In genomic region chr19:46494115-46494935, GRCh38 we compare ENCODE assay signal across 12 cellular contexts. TPM values are rescaled to one million over a fixed set of nuclear protein-coding genes. Genes with fewer than 3 reads are reported as not detected.
DNase-seq lines count a peak whose midpoint lies in the region; ATAC-seq and TF ChIP-seq lines count a peak whose summit lies in the region.
"Had no signal": no experiment of that assay in that cellular context is flagged by ENCODE, and none has a peak within 500 bp of the region (broad histone marks: within the 10 kb centered on the region; RNA-seq: fewer than 3 reads in every experiment).

No MANE protein-coding gene starts in this region.

- H3K9me3 Mint-ChIP-seq in CD4-positive, alpha-beta memory T cell = no peaks in the 10 kb centered on the region
- no peaks in the 10 kb centered on the region for H3K9me3 Mint-ChIP-seq in endodermal cell

- POLR2A ChIA-PET in CD4-positive, alpha-beta memory T cell (lab: Charles Lee; ENCODE audit: partially characterized antibody) = no interaction called here

- 95 to 96% methylated on average over 68 to 69 of the region's 69 CpGs for WGBS in endodermal cell (ENCODE audit: insufficient coverage in 1 of 2, insufficient read length in 1 of 2), 2 experiments
- WGBS in psoas muscle, 3 donors = 71 to 76% (median 75%) methylated on average over 66 to 69 of the region's 69 CpGs
- WGBS in body of pancreas, 2 donors = 72 to 86% methylated on average over 50 to 67 of the region's 69 CpGs
- WGBS in lower leg skin, 2 donors = 72 to 82% methylated on average over 69 of the region's 69 CpGs

- no peaks in the 10 kb centered on the region for H3K9me3 ChIP-seq in CD4-positive, alpha-beta memory T cell (ENCODE audit: control insufficient read depth in 1 of 2, low read length in 2 of 2)
- H3K9me3 ChIP-seq in NT2/D1 (ENCODE audit: insufficient read depth, low read length) (no peaks in the 10 kb centered on the region), endodermal cell (ENCODE audit: control insufficient read depth, low read length) (no peaks in the 10 kb centered on the region), psoas muscle (no peaks in the 10 kb centered on the region), body of pancreas (no peaks in the 10 kb centered on the region)

- no peaks in the 10 kb centered on the region for H3K36me3 Mint-ChIP-seq in CD4-positive, alpha-beta memory T cell
- peaks cover 7% of the 10 kb centered on the region for H3K36me3 Mint-ChIP-seq in endodermal cell (ENCODE audit: low read depth)

- peak overlapping the region in 3 of 7 donors; percentile 17 to 82 (median 53) for H3K27ac Mint-ChIP-seq in CD4-positive, alpha-beta memory T cell
- H3K27ac Mint-ChIP-seq in endodermal cell = no peak overlapping the region

- H3K4me1 Mint-ChIP-seq in CD4-positive, alpha-beta memory T cell = peaks cover 7 to 40% (median 18%) of the 10 kb centered on the region in 4 donors
- H3K4me1 Mint-ChIP-seq in endodermal cell = no peaks in the 10 kb centered on the region

- H3K36me3 ChIP-seq in CD4-positive, alpha-beta memory T cell (ENCODE audit: insufficient read depth, low read length) = no peaks in the 10 kb centered on the region
- H3K36me3 ChIP-seq in NT2/D1 (ENCODE audit: insufficient read depth, insufficient read length, low read length) (no peaks in the 10 kb centered on the region), endodermal cell (ENCODE audit: control insufficient read depth, insufficient read depth, low read length) (no peaks in the 10 kb centered on the region), psoas muscle (ENCODE audit: insufficient read depth in 1 of 2, low read depth in 1 of 2) (no peaks in the 10 kb centered on the region), body of pancreas (replicated peaks in 1 of 2; ENCODE audit: insufficient read depth in 1 of 2, low read depth in 2 of 2) (no peaks in the 10 kb centered on the region)

- TF ChIP-seq CTCF in endodermal cell (conservative IDR thresholded peaks at IDR 0.05) (no peak), psoas muscle (IDR thresholded peaks at IDR 0.05) (no peak), body of pancreas (IDR thresholded peaks at IDR 0.05) (no peak), lower leg skin (IDR thresholded peaks at IDR 0.05) (no peak)

- no peak for DNase-seq in CD4-positive, alpha-beta memory T cell
- DNase-seq in NT2/D1 (ENCODE audit: low read depth, low spot score) (no peak), endodermal cell (no peak), psoas muscle (peak in 1 of 2 donors; percentile 21), SW480 (ENCODE audit: low spot score) (no peak), globus pallidus (ENCODE audit: low spot score) (no peak), body of pancreas (no peak), lower leg skin (ENCODE audit: low spot score in 2 of 2) (no peak)
- DNase-seq: COR-L47, IMR-90, NCI-H2081, small intestine had no signal

- ATAC-seq in psoas muscle (no peak), body of pancreas (no peak)

- CTCF ChIA-PET in CD4-positive, alpha-beta memory T cell (lab: Charles Lee; ENCODE audit: partially characterized antibody) = no interaction called here

- intact Hi-C loops in CD4-positive, alpha-beta memory T cell (cut with micrococcal nuclease) = no loop called here
- intact Hi-C loops in psoas muscle (cut with DNase I) = no loop called here
- intact Hi-C loops in body of pancreas (cut with DNase I) = loop anchor here (10.0 kb wide), 1 partner anchor 210 kb away; no protein-coding TSS in a partner anchor
- intact Hi-C loops in lower leg skin (cut with DNase I; ENCODE audit: low total_unique reads) = no loop called here

- H3K9ac ChIP-seq in NT2/D1 (ENCODE audit: insufficient read length, low read depth) (peak overlapping the region; percentile 32), endodermal cell (ENCODE audit: extremely low read depth, low read length, poor library complexity, severe bottlenecking) (no peak overlapping the region)

- H3K27me3 Mint-ChIP-seq in CD4-positive, alpha-beta memory T cell = peaks cover 29 to 35% of the 10 kb centered on the region in 2 donors
- H3K27me3 Mint-ChIP-seq in endodermal cell (ENCODE audit: insufficient read depth) = peaks cover 53% of the 10 kb centered on the region

- H3K27ac ChIP-seq in CD4-positive, alpha-beta memory T cell (ENCODE audit: low read depth, low read length) = no peak overlapping the region
- H3K27ac ChIP-seq in endodermal cell (ENCODE audit: low read depth, low read length) = no peak overlapping the region
- H3K27ac ChIP-seq in psoas muscle = no peak overlapping the region
- no peak overlapping the region for H3K27ac ChIP-seq in body of pancreas

- H3K4me3 ChIP-seq in CD4-positive, alpha-beta memory T cell (ENCODE audit: low read length in 2 of 2) = no peak overlapping the region
- H3K4me3 ChIP-seq in NT2/D1 (ENCODE audit: insufficient read length, low read depth) (no peak overlapping the region), endodermal cell (ENCODE audit: low read length) (no peak overlapping the region), psoas muscle (peak overlapping the region; percentile 62), body of pancreas (no peak overlapping the region), lower leg skin (ENCODE audit: low read depth, poor library complexity, severe bottlenecking) (no peak overlapping the region)

- peaks cover 27% of the 10 kb centered on the region for H3K4me1 ChIP-seq in CD4-positive, alpha-beta memory T cell (ENCODE audit: insufficient read depth, low read length)
- H3K4me1 ChIP-seq in NT2/D1 (ENCODE audit: insufficient read depth, insufficient read length) = peaks cover 16% of the 10 kb centered on the region
- H3K4me1 ChIP-seq in endodermal cell (ENCODE audit: control insufficient read depth, insufficient read depth, low read length) = no peaks in the 10 kb centered on the region
- H3K4me1 ChIP-seq in psoas muscle = no peaks in the 10 kb centered on the region
- H3K4me1 ChIP-seq in body of pancreas = peaks cover 21% of the 10 kb centered on the region

- TF ChIP-seq POLR2A in body of pancreas (IDR thresholded peaks at IDR 0.05) (no peak), lower leg skin (IDR thresholded peaks at IDR 0.05) (no peak)

- peaks cover 21% of the 10 kb centered on the region for H3K27me3 ChIP-seq in CD4-positive, alpha-beta memory T cell (ENCODE audit: insufficient read depth, low read length)
- H3K27me3 ChIP-seq in NT2/D1 (ENCODE audit: insufficient read depth, insufficient read length) = no peaks in the 10 kb centered on the region
- peaks cover 53% of the 10 kb centered on the region for H3K27me3 ChIP-seq in endodermal cell (ENCODE audit: control insufficient read depth, insufficient read depth, low read length, poor library complexity, severe bottlenecking)
- peaks cover 0 to 52% (median 22%) of the 10 kb centered on the region in 3 donors for H3K27me3 ChIP-seq in psoas muscle (ENCODE audit: insufficient read depth in 3 of 3, low read length in 2 of 3)
- no peaks in the 10 kb centered on the region for H3K27me3 ChIP-seq in body of pancreas

- H3K4me3 Mint-ChIP-seq in CD4-positive, alpha-beta memory T cell = peak overlapping the region; percentile 74 to 87 (median 84)
- H3K4me3 Mint-ChIP-seq in endodermal cell = peak overlapping the region; percentile 17

RNA-seq across cellular contexts. Expression of gene PNMA8B, which starts 1.3 kb away (rescaled TPM):
- total RNA-seq in CD4-positive, alpha-beta memory T cell = 1 to 10 TPM; 1.2 TPM
- polyA plus RNA-seq in CD4-positive, alpha-beta memory T cell = under 1 TPM; 0.24 to 0.34 TPM
- total RNA-seq in endodermal cell (1 to 10 TPM; 3.1 to 5.9 TPM), psoas muscle (under 1 TPM; 0.17 to 0.52 (median 0.43) TPM), body of pancreas (1 to 10 TPM; 2.1 to 2.6 TPM), lower leg skin (1 to 10 TPM; 2.0 to 5.8 (median 2.8) TPM)
- polyA plus RNA-seq in endodermal cell (2013, experiment 1 of 2) = 3.3 TPM
- 2.6 TPM for polyA plus RNA-seq in endodermal cell (2013, experiment 2 of 2)
- under 1 TPM; 0.16 to 0.43 (median 0.18) TPM for polyA plus RNA-seq in psoas muscle

RNA-seq across cellular contexts. Expression of gene PNMA8A, which starts 23.0 kb away (rescaled TPM):
- under 1 TPM in 1 of 2 experiments, not detected in 1; 0.26 TPM for total RNA-seq in CD4-positive, alpha-beta memory T cell
- polyA plus RNA-seq in CD4-positive, alpha-beta memory T cell = under 1 TPM in 1 of 2 donors, not detected in 1; 0.13 TPM
- total RNA-seq in endodermal cell = 10 to 100 TPM; 17.3 to 32.5 TPM
- polyA plus RNA-seq in endodermal cell (2013, experiment 1 of 2) = 39.7 TPM
- polyA plus RNA-seq in endodermal cell (2013, experiment 2 of 2) = 40.1 TPM
- 1 to 10 TPM in 2 of 4 donors, under 1 TPM in 2; 0.48 to 3.8 (median 1.5) TPM for total RNA-seq in psoas muscle
- polyA plus RNA-seq in psoas muscle = 1 to 10 TPM in 1 of 3 donors, under 1 TPM in 2; 0.11 to 2.2 (median 0.38) TPM
- 1 to 10 TPM; 4.3 to 6.5 TPM for total RNA-seq in body of pancreas
- total RNA-seq in lower leg skin = 1 to 10 TPM in 3 of 4 donors, under 1 TPM in 1; 0.30 to 4.0 (median 2.7) TPM
